25 cellular contexts compared by ENCODE assay signal in the genomic region with DNA sequence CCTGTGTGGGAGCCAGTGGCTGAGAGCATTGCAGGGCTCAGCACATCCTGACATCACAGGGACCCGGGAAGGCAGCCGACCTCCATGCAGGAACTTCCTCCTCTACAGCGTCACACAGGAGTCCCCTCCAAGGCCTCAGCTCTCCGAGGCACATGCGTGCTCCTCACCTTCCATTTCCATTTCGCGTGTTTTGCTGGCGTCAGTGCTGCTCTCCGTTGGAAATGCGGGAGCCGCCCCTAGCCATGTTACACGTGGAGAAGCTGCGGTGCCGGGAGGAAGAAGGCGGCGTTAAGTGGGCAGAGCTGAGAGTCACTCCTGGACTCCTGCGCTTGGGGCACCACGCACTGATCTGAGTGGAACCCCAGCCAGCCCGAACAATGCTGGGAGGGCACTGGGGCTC. TPM values are rescaled to one million over a fixed set of nuclear protein-coding genes. Genes with fewer than 3 reads are reported as not detected.
DNase-seq lines count a peak whose midpoint lies in the region; ATAC-seq, FAIRE-seq and TF ChIP-seq lines count a peak whose summit lies in the region.
"Had no signal": no experiment of that assay in that cellular context is flagged by ENCODE, and none has a peak within 500 bp of the region (broad histone marks: within the 10 kb centered on the region; RNA-seq: fewer than 3 reads in every experiment).

No MANE protein-coding gene starts in this region.

- TF ChIP-seq CTCF in heart right ventricle (IDR thresholded peaks at IDR 0.05): no peak
- no peak for TF ChIP-seq CTCF in glutamatergic neuron (IDR thresholded peaks at IDR 0.05; ENCODE audit: partially characterized antibody, unreplicated experiment)
- no peak for TF ChIP-seq CTCF in psoas muscle (IDR thresholded peaks at IDR 0.05)
- no peak for TF ChIP-seq CTCF in upper lobe of right lung (IDR thresholded peaks at IDR 0.05)

- no peak overlapping the region for H3K4me3 Mint-ChIP-seq in glutamatergic neuron (ENCODE audit: unreplicated experiment)
- H3K4me3 Mint-ChIP-seq in activated CD4-positive, alpha-beta memory T cell treated with anti-CD3 and anti-CD28 coated beads, Interleukin-2, amount 10 ng/mL, durations not matched to agents 7 days and 5 days: no peak overlapping the region
- H3K4me3 Mint-ChIP-seq: activated naive CD8-positive, alpha-beta T cell treated with anti-CD3 and anti-CD28 coated beads, Interleukin-2, amount 50 U/mL, for 24 hours; brain; stimulated activated effector memory CD8-positive, alpha-beta T cell treated with anti-CD3 and anti-CD28 coated beads, Interleukin-12 subunit alpha, Interleukin-12 subunit beta, amount 100 ng/mL, for 72 hours; WTC11 had no signal

- H3K9me3 ChIP-seq in heart right ventricle (peaks cover 0 to 5% (median 0%) of the 10 kb centered on the region in 11 donors), psoas muscle (no peaks in the 10 kb centered on the region), upper lobe of right lung (no peaks in the 10 kb centered on the region), small intestine (ENCODE audit: control insufficient read depth, low read depth) (no peaks in the 10 kb centered on the region)
- H3K9me3 ChIP-seq: thoracic aorta had no signal

- CTCF ChIA-PET in activated CD4-positive, alpha-beta memory T cell treated with anti-CD3 and anti-CD28 coated beads, Interleukin-2, amount 10 ng/mL, durations not matched to agents 7 days and 5 days (lab: Charles Lee): interaction anchor here (0.5 to 1.3 kb wide), 2 partner anchors 40 to 910 kb away, joined by 3 to 5 read pairs; no protein-coding TSS in a partner anchor

- ATAC-seq in heart right ventricle (no peak), left ventricle myocardium superior (no peak), psoas muscle (no peak), upper lobe of right lung (no peak)
- ATAC-seq: activated naive CD8-positive, alpha-beta T cell treated with anti-CD3 and anti-CD28 coated beads, Interleukin-2, amount 50 U/mL, for 24 hours; stimulated activated effector memory CD8-positive, alpha-beta T cell treated with anti-CD3 and anti-CD28 coated beads, Interleukin-12 subunit alpha, Interleukin-12 subunit beta, amount 100 ng/mL, for 72 hours; WTC11 had no signal

- intact Hi-C loops in heart right ventricle (cut with DNase I): no loop called here
- intact Hi-C loops in left ventricle myocardium superior (cut with micrococcal nuclease): no loop called here
- intact Hi-C loops in psoas muscle (cut with DNase I): no loop called here
- intact Hi-C loops in upper lobe of right lung (cut with DNase I): no loop called here

- H3K9me3 Mint-ChIP-seq in glutamatergic neuron (ENCODE audit: unreplicated experiment): peaks cover 2% of the 10 kb centered on the region
- H3K9me3 Mint-ChIP-seq in activated CD4-positive, alpha-beta memory T cell treated with anti-CD3 and anti-CD28 coated beads, Interleukin-2, amount 10 ng/mL, durations not matched to agents 7 days and 5 days: no peaks in the 10 kb centered on the region
- H3K9me3 Mint-ChIP-seq: activated naive CD8-positive, alpha-beta T cell treated with anti-CD3 and anti-CD28 coated beads, Interleukin-2, amount 50 U/mL, for 24 hours; stimulated activated effector memory CD8-positive, alpha-beta T cell treated with anti-CD3 and anti-CD28 coated beads, Interleukin-12 subunit alpha, Interleukin-12 subunit beta, amount 100 ng/mL, for 72 hours had no signal

- H3K4me3 ChIP-seq in heart right ventricle (peak overlapping the region in 1 of 10 donors; percentile 13), psoas muscle (no peak overlapping the region), upper lobe of right lung (no peak overlapping the region), small intestine (ENCODE audit: low read depth in 1 of 2, low read length in 2 of 2) (no peak overlapping the region)

- no peak for FAIRE-seq in small intestine (lab: Jason Lieb, UNC)
- FAIRE-seq: endometrium, GM12892 had no signal

- H3K4me1 ChIP-seq in heart right ventricle (peaks cover 0 to 23% (median 0%) of the 10 kb centered on the region in 9 donors), psoas muscle (no peaks in the 10 kb centered on the region), upper lobe of right lung (no peaks in the 10 kb centered on the region), small intestine (ENCODE audit: control insufficient read depth in 2 of 2, insufficient read depth in 1 of 2, low read depth in 1 of 2, low read length in 1 of 2) (peaks cover 0 to 2% of the 10 kb centered on the region in 2 donors)

- H3K36me3 ChIP-seq in heart right ventricle (no peaks in the 10 kb centered on the region), psoas muscle (ENCODE audit: insufficient read depth in 1 of 2, low read depth in 1 of 2) (no peaks in the 10 kb centered on the region), upper lobe of right lung (no peaks in the 10 kb centered on the region), small intestine (ENCODE audit: control insufficient read depth in 2 of 2, insufficient read depth in 2 of 2, low read length in 2 of 2) (no peaks in the 10 kb centered on the region)
- H3K36me3 ChIP-seq: thoracic aorta had no signal

- WGBS in heart right ventricle, 2 donors: 91 to 93% methylated on average over 19 of the region's 19 CpGs
- WGBS in psoas muscle, 3 donors: 87 to 92% (median 90%) methylated on average over 19 of the region's 19 CpGs
- 80 to 93% (median 87%) methylated on average over 19 of the region's 19 CpGs for WGBS in small intestine, 3 donors

- peaks cover 29% of the 10 kb centered on the region for H3K4me1 Mint-ChIP-seq in glutamatergic neuron (ENCODE audit: low read depth, unreplicated experiment)
- H3K4me1 Mint-ChIP-seq in activated CD4-positive, alpha-beta memory T cell treated with anti-CD3 and anti-CD28 coated beads, Interleukin-2, amount 10 ng/mL, durations not matched to agents 7 days and 5 days: no peaks in the 10 kb centered on the region
- H3K4me1 Mint-ChIP-seq: activated naive CD8-positive, alpha-beta T cell treated with anti-CD3 and anti-CD28 coated beads, Interleukin-2, amount 50 U/mL, for 24 hours; stimulated activated effector memory CD8-positive, alpha-beta T cell treated with anti-CD3 and anti-CD28 coated beads, Interleukin-12 subunit alpha, Interleukin-12 subunit beta, amount 100 ng/mL, for 72 hours had no signal

- no peak for DNase-seq in heart right ventricle
- DNase-seq in left ventricle myocardium superior: no peak
- no peak for DNase-seq in glutamatergic neuron
- no peak for DNase-seq in psoas muscle
- no peak for DNase-seq in upper lobe of right lung
- DNase-seq in activated CD4-positive, alpha-beta memory T cell treated with anti-CD3 and anti-CD28 coated beads, Interleukin-2, amount 10 ng/mL, durations not matched to agents 7 days and 5 days: no peak
- no peak for DNase-seq in small intestine
- DNase-seq in NCI-H226: no peak
- DNase-seq: activated CD4-positive, alpha-beta T cell treated with anti-CD3 and anti-CD28 coated beads, Interleukin-2, amount 50 U/mL, for 48 hours; activated effector memory CD4-positive, alpha-beta T cell treated with anti-CD3 and anti-CD28 coated beads, Interleukin-2, amount 50 U/mL, for 16 hours; activated naive CD8-positive, alpha-beta T cell treated with anti-CD3 and anti-CD28 coated beads, Interleukin-2, amount 50 U/mL, for 24 hours; cortex of kidney; DND-41; GM23248; hippocampal formation; NCI-H1694; occipital lobe; stimulated activated CD4-positive, alpha-beta T cell treated with anti-CD3 and anti-CD28 coated beads, Interleukin-2, amount 100 ng/mL, for 24 hours; T1000 had no signal

- H3K27ac ChIP-seq in heart right ventricle: peak overlapping the region; percentile 50 to 90 (median 71)
- H3K27ac ChIP-seq in psoas muscle: peak overlapping the region; percentile 67
- H3K27ac ChIP-seq in upper lobe of right lung: peak overlapping the region; percentile 34
- H3K27ac ChIP-seq in small intestine (ENCODE audit: low read depth in 1 of 2, low read length in 1 of 2): peak overlapping the region in 1 of 2 donors; percentile 89
- H3K27ac ChIP-seq: thoracic aorta had no signal

- peak overlapping the region; percentile 19 for H3K27ac Mint-ChIP-seq in glutamatergic neuron (ENCODE audit: unreplicated experiment)
- no peak overlapping the region for H3K27ac Mint-ChIP-seq in activated CD4-positive, alpha-beta memory T cell treated with anti-CD3 and anti-CD28 coated beads, Interleukin-2, amount 10 ng/mL, durations not matched to agents 7 days and 5 days
- H3K27ac Mint-ChIP-seq: activated naive CD8-positive, alpha-beta T cell treated with anti-CD3 and anti-CD28 coated beads, Interleukin-2, amount 50 U/mL, for 24 hours; stimulated activated effector memory CD8-positive, alpha-beta T cell treated with anti-CD3 and anti-CD28 coated beads, Interleukin-12 subunit alpha, Interleukin-12 subunit beta, amount 100 ng/mL, for 72 hours; WTC11 had no signal

- H3K36me3 Mint-ChIP-seq in glutamatergic neuron (ENCODE audit: unreplicated experiment): peaks cover 3% of the 10 kb centered on the region
- H3K36me3 Mint-ChIP-seq in activated CD4-positive, alpha-beta memory T cell treated with anti-CD3 and anti-CD28 coated beads, Interleukin-2, amount 10 ng/mL, durations not matched to agents 7 days and 5 days (ENCODE audit: low read depth): no peaks in the 10 kb centered on the region
- H3K36me3 Mint-ChIP-seq: brain; stimulated activated effector memory CD8-positive, alpha-beta T cell treated with anti-CD3 and anti-CD28 coated beads, Interleukin-12 subunit alpha, Interleukin-12 subunit beta, amount 100 ng/mL, for 72 hours; WTC11 had no signal

- POLR2A ChIA-PET in activated CD4-positive, alpha-beta memory T cell treated with anti-CD3 and anti-CD28 coated beads, Interleukin-2, amount 10 ng/mL, durations not matched to agents 7 days and 5 days (lab: Charles Lee): no interaction called here

- H3K27me3 ChIP-seq in heart right ventricle (no peaks in the 10 kb centered on the region), psoas muscle (ENCODE audit: insufficient read depth in 3 of 3, low read length in 2 of 3) (no peaks in the 10 kb centered on the region), upper lobe of right lung (no peaks in the 10 kb centered on the region), small intestine (ENCODE audit: control insufficient read depth in 2 of 2, insufficient read depth in 2 of 2, low read length in 2 of 2) (no peaks in the 10 kb centered on the region)

- H3K27me3 Mint-ChIP-seq in glutamatergic neuron (ENCODE audit: unreplicated experiment): peaks cover 2% of the 10 kb centered on the region
- H3K27me3 Mint-ChIP-seq in activated CD4-positive, alpha-beta memory T cell treated with anti-CD3 and anti-CD28 coated beads, Interleukin-2, amount 10 ng/mL, durations not matched to agents 7 days and 5 days: no peaks in the 10 kb centered on the region
- H3K27me3 Mint-ChIP-seq: activated naive CD8-positive, alpha-beta T cell treated with anti-CD3 and anti-CD28 coated beads, Interleukin-2, amount 50 U/mL, for 24 hours had no signal

RNA-seq across cellular contexts. Expression of a gene that starts 25.2 kb away (rescaled TPM):
- total RNA-seq in heart right ventricle (10 to 100 TPM in 7 of 10 donors, 1 to 10 TPM in 3; 7.9 to 48.1 (median 15.2) TPM), left ventricle myocardium superior (29.1 TPM), glutamatergic neuron (ENCODE audit: unreplicated experiment) (9.0 TPM), psoas muscle (10 to 100 TPM; 10.2 to 28.6 (median 20.4) TPM), upper lobe of right lung (61.9 TPM)
- polyA plus RNA-seq in heart right ventricle (10 to 100 TPM; 13.2 to 25.0 TPM), psoas muscle (10 to 100 TPM in 1 of 3 donors, 1 to 10 TPM in 2; 7.1 to 11.5 (median 7.5) TPM), small intestine (10 to 100 TPM in 1 of 3 donors, 1 to 10 TPM in 1, under 1 TPM in 1; 0.89 to 31.4 (median 4.6) TPM)
- total RNA-seq in activated CD4-positive, alpha-beta memory T cell treated with anti-CD3 and anti-CD28 coated beads, Interleukin-2, amount 10 ng/mL, durations not matched to agents 7 days and 5 days: under 1 TPM; 0.18 to 0.23 TPM
